Comparison of ENCODE assay signal across 21 cellular contexts in the genomic region with DNA sequence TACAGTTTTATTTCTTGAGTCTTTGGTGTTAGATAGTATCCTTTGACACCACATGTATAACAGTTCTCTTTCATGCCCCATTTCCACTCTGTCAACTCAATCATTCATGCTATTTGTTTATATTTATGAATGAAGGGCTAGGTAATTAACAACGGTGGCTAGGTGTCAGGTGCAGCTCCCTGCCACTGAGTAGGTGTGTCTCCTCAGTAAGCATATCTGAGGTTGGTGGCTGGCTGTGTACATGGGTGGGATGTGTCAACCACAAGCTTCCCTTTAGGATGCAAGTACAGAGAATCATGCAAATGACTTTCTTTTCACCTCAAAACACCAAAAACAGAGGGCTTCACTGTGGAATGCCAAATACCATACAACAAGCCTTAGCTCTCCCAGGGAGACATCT.
DNase-seq lines count a peak whose midpoint lies in the region; ATAC-seq lines count a peak whose summit lies in the region.
"Had no signal": no experiment of that assay in that cellular context is flagged by ENCODE, and none has a peak within 500 bp of the region (broad histone marks: within the 10 kb centered on the region; RNA-seq: fewer than 3 reads in every experiment).

No MANE protein-coding gene starts in this region.

- ATAC-seq in GM18520 (IDR thresholded peaks at IDR 0.05; ENCODE audit: unreplicated experiment): peak; percentile 25
- ATAC-seq in GM21529 (IDR thresholded peaks at IDR 0.05; ENCODE audit: unreplicated experiment): peak; percentile 29
- ATAC-seq in HG03457 (IDR thresholded peaks at IDR 0.05; ENCODE audit: unreplicated experiment): peak; percentile 31
- ATAC-seq in GM18502 (IDR thresholded peaks at IDR 0.05; ENCODE audit: poor library complexity, unreplicated experiment): no peak

- peaks cover 0 to 8% (median 4%) of the 10 kb centered on the region in 3 donors for H3K36me3 Mint-ChIP-seq in immature natural killer cell

- H3K4me3 Mint-ChIP-seq in immature natural killer cell: peak overlapping the region; percentile 62 to 74 (median 66)
- H3K4me3 Mint-ChIP-seq: endodermal cell, nephron had no signal

- H3K27me3 Mint-ChIP-seq in immature natural killer cell (ENCODE audit: low read depth in 3 of 3): peaks cover 0 to 3% (median 0%) of the 10 kb centered on the region in 3 donors

- DNase-seq in immature natural killer cell: peak; percentile 14 to 36 (median 27)
- no peak for DNase-seq in NCI-H146 treated with DMSO at 0.1 percent for 48 hours (lab: John Stamatoyannopoulos, UW; ENCODE audit: unreplicated experiment)
- DNase-seq in Kasumi-1 (lab: John Stamatoyannopoulos, UW): no peak
- DNase-seq: activated CD4-positive, CD25-positive, alpha-beta regulatory T cell treated with anti-CD3 and anti-CD28 coated beads, Interleukin-2, amount 50 U/mL, for 72 hours; anterior cingulate cortex; BE2C; cerebellar nuclear complex; endodermal cell; GDM1; GM23248; islet precursor cell; mammary epithelial cell; NCI-H1694; NCI-H446; SIG-M5; spleen had no signal

- peaks cover 28 to 43% of the 10 kb centered on the region in 2 donors for H3K4me1 Mint-ChIP-seq in immature natural killer cell
- H3K4me1 Mint-ChIP-seq: endodermal cell had no signal

- H3K27ac Mint-ChIP-seq in immature natural killer cell: peak overlapping the region in 4 of 6 donors; percentile 34 to 81 (median 52)
- H3K27ac Mint-ChIP-seq: endodermal cell had no signal

- H3K9me3 Mint-ChIP-seq in immature natural killer cell: peaks cover 0 to 2% (median 0%) of the 10 kb centered on the region in 6 donors
- H3K9me3 Mint-ChIP-seq: endodermal cell, nephron had no signal

Comparison
In these comparisons a context has a peak if more than half of its experiments do, and no peak if none do; other contexts are left out.
1. DNase-seq: peak in immature natural killer cell (3 of 3); none in NCI-H146 treated with DMSO at 0.1 percent for 48 hours (single experiment) and Kasumi-1 (0 of 2).